1 cellular context compared by ENCODE assay signal in the genomic region with DNA sequence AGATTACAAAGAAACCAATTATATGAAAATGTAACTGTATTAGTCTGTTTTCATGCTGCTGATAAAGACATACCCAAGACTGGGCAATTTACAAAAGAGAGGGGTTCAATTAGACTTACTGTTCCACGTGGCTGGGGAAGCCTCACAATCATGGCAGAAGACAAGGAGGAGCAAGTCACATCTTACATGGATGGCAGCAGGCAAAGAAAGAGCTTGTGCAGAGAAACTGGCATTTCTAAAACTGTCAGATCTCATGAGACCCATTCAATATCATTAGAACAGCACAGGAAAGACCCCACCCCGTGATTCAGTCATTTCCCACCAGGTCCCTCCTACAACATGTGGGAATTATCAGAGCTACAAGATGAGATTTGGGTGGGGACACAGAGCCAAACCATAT. TPM values are rescaled to one million over a fixed set of nuclear protein-coding genes. Genes with fewer than 3 reads are reported as not detected.
"Had no signal": no experiment of that assay in that cellular context is flagged by ENCODE, and none has a peak within 500 bp of the region (broad histone marks: within the 10 kb centered on the region; RNA-seq: fewer than 3 reads in every experiment).

No MANE protein-coding gene starts in this region.

RNA-seq across cellular contexts. Expression of gene MAS1, which starts 33.4 kb away (rescaled TPM):
- total RNA-seq: G401 had no signal
